1 cellular context compared by ENCODE assay signal in the genomic region with DNA sequence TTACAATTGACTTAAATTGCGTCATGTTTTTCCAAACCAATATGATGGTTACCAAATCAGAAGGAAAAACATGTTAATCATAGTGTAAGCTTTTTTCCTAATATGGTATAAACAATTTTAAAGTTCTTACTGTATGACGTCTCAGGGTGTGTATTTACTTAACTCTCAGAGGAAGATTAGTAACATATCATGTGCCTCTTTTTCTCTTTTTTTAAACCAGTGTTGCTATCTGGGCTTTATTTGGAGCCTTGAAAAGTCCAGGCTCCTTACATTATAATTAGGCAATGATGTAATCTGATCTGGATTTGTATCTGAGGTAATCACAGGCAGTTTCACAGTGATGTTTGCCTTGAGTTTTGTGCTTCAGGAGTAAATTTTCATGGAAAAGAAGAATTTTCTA.
TF ChIP-seq lines count a peak whose summit lies in the region.

No MANE protein-coding gene starts in this region.

TF ChIP-seq in K562, 482 proteins besides CTCF, POLR2A, EP300 and RAD21 (continued from another document):
- TF ChIP-seq CEBPG (CRISPR knock-in tag; IDR thresholded peaks at IDR 0.05) (no peak), CEBPG (tag; conservative IDR thresholded peaks at IDR 0.05 in 1 of 2, IDR thresholded peaks at IDR 0.05 in 1 of 2) (peak; percentile 30 to 74; a peak in 2 of 4 replicates), ZNF592 (IDR thresholded peaks at IDR 0.05) (no peak), ZKSCAN1 (IDR thresholded peaks at IDR 0.05; ENCODE audit: low read depth, low read length) (no peak), CEBPB (tag; IDR thresholded peaks at IDR 0.05) (peak; percentile 14; the same call in 1 of the 2 replicates), FOXJ2 (tag; IDR thresholded peaks at IDR 0.05) (peak; percentile 84), MEF2D (tag; conservative IDR thresholded peaks at IDR 0.05; ENCODE audit: low read depth) (no peak)
